Comparison of ENCODE assay signal across 10 cellular contexts in the genomic region with DNA sequence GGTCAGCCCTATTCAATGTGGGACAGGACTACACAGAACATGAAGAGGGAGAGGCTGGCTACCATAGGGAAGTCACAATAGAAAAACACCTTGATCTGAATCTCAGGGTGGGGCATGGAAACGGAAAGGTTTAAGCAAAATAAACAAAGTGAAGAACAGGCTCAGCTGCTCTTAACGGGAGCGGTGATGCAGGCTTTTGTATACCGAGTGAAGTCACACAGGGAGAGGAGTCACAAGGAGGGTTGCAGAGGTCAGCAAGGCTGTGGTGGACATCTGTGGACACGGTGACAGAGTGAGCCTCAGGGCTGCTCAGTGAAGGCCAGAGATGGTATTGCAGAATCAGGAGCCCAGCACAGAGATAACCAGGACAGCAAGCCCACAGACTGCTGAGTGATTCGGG. TPM values are rescaled to one million over a fixed set of nuclear protein-coding genes. Genes with fewer than 3 reads are reported as not detected.
DNase-seq lines count a peak whose midpoint lies in the region; ATAC-seq, FAIRE-seq and TF ChIP-seq lines count a peak whose summit lies in the region.
"Had no signal": no experiment of that assay in that cellular context is flagged by ENCODE, and none has a peak within 500 bp of the region (broad histone marks: within the 10 kb centered on the region; RNA-seq: fewer than 3 reads in every experiment).

No MANE protein-coding gene starts in this region.

- peaks cover 83% of the 10 kb centered on the region for H3K4me1 Mint-ChIP-seq in activated CD4-positive, alpha-beta T cell treated with anti-CD3 and anti-CD28 coated beads, Interleukin-2, amount 10 ng/mL, durations not matched to agents 24 days and 14 days

- H3K36me3 ChIP-seq in small intestine (ENCODE audit: control insufficient read depth in 2 of 2, insufficient read depth in 2 of 2, low read length in 2 of 2): no peaks in the 10 kb centered on the region

- peak overlapping the region; percentile 40 for H3K27ac ChIP-seq in epithelial cell of prostate
- H3K27ac ChIP-seq in small intestine (ENCODE audit: low read depth in 1 of 2, low read length in 1 of 2): no peak overlapping the region

- no peaks in the 10 kb centered on the region for H3K27me3 Mint-ChIP-seq in activated CD4-positive, alpha-beta T cell treated with anti-CD3 and anti-CD28 coated beads, Interleukin-2, amount 10 ng/mL, durations not matched to agents 24 days and 14 days

- FAIRE-seq in small intestine (lab: Jason Lieb, UNC): no peak
- FAIRE-seq in GM12891 (lab: Jason Lieb, UNC): no peak
- FAIRE-seq: G401.6 had no signal

- ATAC-seq in HG03571 (IDR thresholded peaks at IDR 0.05; ENCODE audit: unreplicated experiment): no peak

- TF ChIP-seq POLR2A in GM12891 (IDR thresholded peaks at IDR 0.05; ENCODE audit: low read depth, low read length): no peak

- H3K4me1 ChIP-seq in small intestine (ENCODE audit: control insufficient read depth in 2 of 2, insufficient read depth in 1 of 2, low read depth in 1 of 2, low read length in 1 of 2): peaks cover 0 to 8% of the 10 kb centered on the region in 2 donors

- H3K27ac Mint-ChIP-seq in activated CD4-positive, alpha-beta T cell treated with anti-CD3 and anti-CD28 coated beads, Interleukin-2, amount 10 ng/mL, durations not matched to agents 24 days and 14 days: peak overlapping the region; percentile 42

- H3K36me3 Mint-ChIP-seq in activated CD4-positive, alpha-beta T cell treated with anti-CD3 and anti-CD28 coated beads, Interleukin-2, amount 10 ng/mL, durations not matched to agents 24 days and 14 days (ENCODE audit: low read depth): peaks cover 1% of the 10 kb centered on the region

- H3K4me3 Mint-ChIP-seq in activated CD4-positive, alpha-beta T cell treated with anti-CD3 and anti-CD28 coated beads, Interleukin-2, amount 10 ng/mL, durations not matched to agents 24 days and 14 days: peak overlapping the region; percentile 20

- no peaks in the 10 kb centered on the region for H3K27me3 ChIP-seq in small intestine (ENCODE audit: control insufficient read depth in 2 of 2, insufficient read depth in 2 of 2, low read length in 2 of 2)

- no peak overlapping the region for H3K4me3 ChIP-seq in small intestine (ENCODE audit: low read depth in 1 of 2, low read length in 2 of 2)

- WGBS in small intestine, 3 donors: 41 to 63% (median 61%) methylated on average over 6 of the region's 6 CpGs

- peaks cover 9% of the 10 kb centered on the region for H3K9me3 Mint-ChIP-seq in activated CD4-positive, alpha-beta T cell treated with anti-CD3 and anti-CD28 coated beads, Interleukin-2, amount 10 ng/mL, durations not matched to agents 24 days and 14 days

- no peak for DNase-seq in activated CD4-positive, alpha-beta T cell treated with anti-CD3 and anti-CD28 coated beads, Interleukin-2, amount 10 ng/mL, durations not matched to agents 24 days and 14 days
- DNase-seq in activated CD4-positive, alpha-beta T cell treated with anti-CD3 and anti-CD28 coated beads for 1 hour: no peak
- DNase-seq in NCI-H748 (lab: John Stamatoyannopoulos, UW; ENCODE audit: unreplicated experiment) (peak; percentile 71), epithelial cell of prostate (ENCODE audit: low read depth, low spot score) (peak; percentile 65), small intestine (peak; percentile 24), GM12891 (ENCODE audit: insufficient read length, low spot score) (no peak)
- DNase-seq in stimulated activated CD4-positive, alpha-beta T cell treated with anti-CD3 and anti-CD28 coated beads, Interleukin-12 subunit alpha, Interleukin-12 subunit beta, amount 100 ng/mL, for 4 hours: no peak
- DNase-seq: NCI-H1694 had no signal

- intact Hi-C loops in activated CD4-positive, alpha-beta T cell treated with anti-CD3 and anti-CD28 coated beads, Interleukin-2, amount 10 ng/mL, durations not matched to agents 24 days and 14 days (cut with micrococcal nuclease): loop anchor here (10.0 kb wide), 1 partner anchor 214 kb away; the partner anchor contains the start of genes CKS2 and SECISBP2

- no peaks in the 10 kb centered on the region for H3K9me3 ChIP-seq in small intestine (ENCODE audit: control insufficient read depth, low read depth)

TF ChIP-seq in GM12891, 5 proteins besides CTCF, POLR2A, EP300 and RAD21:
- TF ChIP-seq POU2F2 (IDR thresholded peaks at IDR 0.05; ENCODE audit: low read depth, low read length) (no peak), POLR2AphosphoS5 (IDR thresholded peaks at IDR 0.05; ENCODE audit: low read depth, low read length) (no peak), SPI1 (IDR thresholded peaks at IDR 0.05; ENCODE audit: low read depth, low read length) (no peak), TAF1 (IDR thresholded peaks at IDR 0.05; ENCODE audit: low read depth, low read length) (no peak), PAX5 (IDR thresholded peaks at IDR 0.05; ENCODE audit: insufficient read depth, low read length, severe bottlenecking) (no peak)

RNA-seq across cellular contexts. Expression of gene SEMA4D, which starts 30.6 kb away (rescaled TPM):
- total RNA-seq in activated CD4-positive, alpha-beta T cell treated with anti-CD3 and anti-CD28 coated beads, Interleukin-2, amount 10 ng/mL, durations not matched to agents 24 days and 14 days: 368 and 370 TPM in 2 replicates
- polyA plus RNA-seq in small intestine: 1 to 10 TPM in 2 of 3 donors, under 1 TPM in 1; 0.67 to 8.8 (median 4.6) TPM
- 42.2 TPM for polyA plus RNA-seq in GM12891 (2012; ENCODE audit: low read depth, missing spikeins)

Comparison
In these comparisons a context has a peak if more than half of its experiments do, and no peak if none do; other contexts are left out.
1. DNase-seq: peak in NCI-H748 (single experiment), epithelial cell of prostate (single experiment) and small intestine (single experiment); none in activated CD4-positive, alpha-beta T cell treated with anti-CD3 and anti-CD28 coated beads, Interleukin-2, amount 10 ng/mL, durations not matched to agents 24 days and 14 days (single experiment), activated CD4-positive, alpha-beta T cell treated with anti-CD3 and anti-CD28 coated beads for 1 hour (single experiment), stimulated activated CD4-positive, alpha-beta T cell treated with anti-CD3 and anti-CD28 coated beads, Interleukin-12 subunit alpha, Interleukin-12 subunit beta, amount 100 ng/mL, for 4 hours (single experiment) and GM12891 (single experiment).